ENCODE assay signal across 23 cellular contexts in genomic region chr21:41375875-41376274, GRCh38. TPM values are rescaled to one million over a fixed set of nuclear protein-coding genes. Genes with fewer than 3 reads are reported as not detected.
DNase-seq lines count a peak whose midpoint lies in the region; ATAC-seq and TF ChIP-seq lines count a peak whose summit lies in the region.
"Had no signal": no experiment of that assay in that cellular context is flagged by ENCODE, and none has a peak within 500 bp of the region (broad histone marks: within the 10 kb centered on the region; RNA-seq: fewer than 3 reads in every experiment).

No MANE protein-coding gene starts in this region.

- H2AFZ ChIP-seq in Loucy (ENCODE audit: low read length): no peak overlapping the region
- H2AFZ ChIP-seq: GM23338, PC-9 had no signal

- CTCF ChIA-PET in CD4-positive, alpha-beta T cell (lab: Charles Lee): interaction anchor here (1.4 kb wide), 1 partner anchor 93 kb away, joined by 5 read pairs; no protein-coding TSS in a partner anchor

- H3K4me3 ChIP-seq in Loucy (ENCODE audit: low read length, poor library complexity, severe bottlenecking) (no peak overlapping the region), endodermal cell (ENCODE audit: low read length) (no peak overlapping the region), neutrophil (ENCODE audit: low read depth in 1 of 2, low read length in 1 of 2) (no peak overlapping the region)
- H3K4me3 ChIP-seq: GM23338, HAP-1, PC-9, SK-N-MC had no signal

- H3K9me2 ChIP-seq in Loucy (replicated peaks; ENCODE audit: low read depth, low read length): no peaks in the 10 kb centered on the region

- no peak overlapping the region for H3K27ac ChIP-seq in CD4-positive, alpha-beta T cell (ENCODE audit: low read depth, low read length)
- H3K27ac ChIP-seq in endodermal cell (ENCODE audit: low read depth, low read length) (no peak overlapping the region), neutrophil (peak overlapping the region; percentile 26)
- H3K27ac ChIP-seq: HL-60, PC-9, RWPE1, SK-N-MC had no signal

- H3K36me3 ChIP-seq in Loucy (ENCODE audit: insufficient read depth, low read length) (peaks cover 41% of the 10 kb centered on the region; the same call in 1 of the 2 replicates), endodermal cell (ENCODE audit: control insufficient read depth, insufficient read depth, low read length) (no peaks in the 10 kb centered on the region), neutrophil (peaks cover 82% of the 10 kb centered on the region)
- H3K36me3 ChIP-seq: HAP-1 had no signal

- peaks cover 34% of the 10 kb centered on the region for H3K4me1 Mint-ChIP-seq in CD4-positive, alpha-beta T cell (ENCODE audit: low read depth)
- H3K4me1 Mint-ChIP-seq in endodermal cell (peaks cover 2% of the 10 kb centered on the region), CD14-positive monocyte (peaks cover 10% of the 10 kb centered on the region)

- H3K27ac Mint-ChIP-seq in CD4-positive, alpha-beta T cell: peak overlapping the region; percentile 62
- H3K27ac Mint-ChIP-seq in endodermal cell: no peak overlapping the region
- peak overlapping the region in 1 of 7 donors; percentile 22 for H3K27ac Mint-ChIP-seq in CD14-positive monocyte
- H3K27ac Mint-ChIP-seq: CD8-positive, alpha-beta T cell; GM23338 had no signal

- intact Hi-C loops in CD4-positive, alpha-beta T cell (cut with DNase I, micrococcal nuclease): loop anchor here in 1 of 2 experiments (10.0 kb wide), 1 partner anchor 51 kb away; no protein-coding TSS in a partner anchor
- intact Hi-C loops in posterior vena cava (cut with DNase I) (no loop called here), CD14-positive monocyte (cut with micrococcal nuclease) (no loop called here)

- peaks cover 72% of the 10 kb centered on the region for H3K36me3 Mint-ChIP-seq in CD4-positive, alpha-beta T cell (ENCODE audit: low read depth)
- H3K36me3 Mint-ChIP-seq in endodermal cell (ENCODE audit: low read depth) (no peaks in the 10 kb centered on the region), CD14-positive monocyte (peaks cover 79 to 81% of the 10 kb centered on the region in 2 donors)

- no peak overlapping the region for H3K4me3 Mint-ChIP-seq in CD4-positive, alpha-beta T cell
- H3K4me3 Mint-ChIP-seq in endodermal cell (no peak overlapping the region), CD14-positive monocyte (no peak overlapping the region)
- H3K4me3 Mint-ChIP-seq: CD8-positive, alpha-beta T cell; GM23338 had no signal

- H4K20me1 ChIP-seq in Loucy (ENCODE audit: insufficient read depth, low read length, poor library complexity, severe bottlenecking): peaks cover 32% of the 10 kb centered on the region

- H3K27me3 ChIP-seq in CD4-positive, alpha-beta T cell (ENCODE audit: control insufficient read depth, insufficient read depth, low read length): no peaks in the 10 kb centered on the region
- no peaks in the 10 kb centered on the region for H3K27me3 ChIP-seq in Loucy (ENCODE audit: insufficient read depth, low read length, poor library complexity, severe bottlenecking)
- no peaks in the 10 kb centered on the region for H3K27me3 ChIP-seq in endodermal cell (ENCODE audit: control insufficient read depth, insufficient read depth, low read length, poor library complexity, severe bottlenecking)
- no peaks in the 10 kb centered on the region for H3K27me3 ChIP-seq in neutrophil

- H3K4me1 ChIP-seq in Loucy (ENCODE audit: insufficient read depth, low read length, poor library complexity, severe bottlenecking): peaks cover 42% of the 10 kb centered on the region
- peaks cover 7% of the 10 kb centered on the region for H3K4me1 ChIP-seq in endodermal cell (ENCODE audit: control insufficient read depth, insufficient read depth, low read length)
- H3K4me1 ChIP-seq in neutrophil (ENCODE audit: control insufficient read depth in 1 of 2, insufficient read depth in 1 of 2, low read depth in 1 of 2, low read length in 1 of 2): peaks cover 3 to 17% of the 10 kb centered on the region in 2 experiments
- H3K4me1 ChIP-seq: HAP-1 had no signal

- POLR2A ChIA-PET in CD4-positive, alpha-beta T cell (lab: Charles Lee): interaction anchor here (1.4 to 2.0 kb wide), 2 partner anchors 50 to 93 kb away, joined by 3 to 4 read pairs; partner anchors contain the start of gene MX1

- H3F3A ChIP-seq in Loucy (ENCODE audit: low read depth): no peaks in the 10 kb centered on the region

- H3K79me2 ChIP-seq in Loucy (ENCODE audit: insufficient read depth, low read length): peaks cover 52% of the 10 kb centered on the region

- ATAC-seq in CD4-positive, alpha-beta T cell (ENCODE audit: poor library complexity): no peak
- ATAC-seq: CD8-positive, alpha-beta T cell; GM23338 had no signal

- no peak for DNase-seq in CD4-positive, alpha-beta T cell
- DNase-seq in endodermal cell (peak; percentile 39), posterior vena cava (ENCODE audit: low spot score) (no peak), NCI-H1048 (lab: John Stamatoyannopoulos, UW) (no peak), CD14-positive monocyte (ENCODE audit: low spot score) (no peak)
- DNase-seq: KBM-7, NCI-H1105, NCI-H1694, NCI-H2081 treated with DMSO at 0.1 percent for 48 hours, NCI-H446 treated with DMSO at 0.1 percent for 48 hours, NCI-H526 treated with DMSO at 0.1 percent for 48 hours, PC-9, SHP77 treated with DMSO at 0.1 percent for 48 hours had no signal

- WGBS in endodermal cell (ENCODE audit: insufficient coverage in 1 of 2, insufficient read length in 1 of 2), 2 experiments: 92 to 100% methylated on average over 3 to 5 of the region's 5 CpGs

- H3K9me3 ChIP-seq in CD4-positive, alpha-beta T cell (ENCODE audit: control insufficient read depth, low read length): no peaks in the 10 kb centered on the region
- H3K9me3 ChIP-seq in Loucy (ENCODE audit: insufficient read depth, low read depth, low read length) (no peaks in the 10 kb centered on the region), endodermal cell (ENCODE audit: control insufficient read depth, low read length) (no peaks in the 10 kb centered on the region), neutrophil (no peaks in the 10 kb centered on the region)
- H3K9me3 ChIP-seq: HAP-1 had no signal

- TF ChIP-seq CTCF in CD4-positive, alpha-beta T cell (IDR thresholded peaks at IDR 0.05): no peak
- TF ChIP-seq CTCF in Loucy (conservative IDR thresholded peaks at IDR 0.05; ENCODE audit: low read length) (no peak), endodermal cell (conservative IDR thresholded peaks at IDR 0.05) (no peak), neutrophil (IDR thresholded peaks at IDR 0.05) (no peak), CD14-positive monocyte (IDR thresholded peaks at IDR 0.05) (no peak)

- H3K9me3 Mint-ChIP-seq in CD4-positive, alpha-beta T cell: no peaks in the 10 kb centered on the region
- H3K9me3 Mint-ChIP-seq in endodermal cell: no peaks in the 10 kb centered on the region
- H3K9me3 Mint-ChIP-seq in CD14-positive monocyte: peaks cover 4 to 10% (median 7%) of the 10 kb centered on the region in 7 donors
- H3K9me3 Mint-ChIP-seq: CD8-positive, alpha-beta T cell had no signal

- H3K4me2 ChIP-seq in Loucy (ENCODE audit: low read depth, low read length, poor library complexity, severe bottlenecking): peak overlapping the region; percentile 95
- H3K4me2 ChIP-seq: GM23338, PC-9 had no signal

- H3K9ac ChIP-seq in Loucy (ENCODE audit: low read depth, low read length, poor library complexity, severe bottlenecking): no peak overlapping the region
- no peak overlapping the region for H3K9ac ChIP-seq in endodermal cell (ENCODE audit: extremely low read depth, low read length, poor library complexity, severe bottlenecking)

- no peaks in the 10 kb centered on the region for H3K27me3 Mint-ChIP-seq in CD4-positive, alpha-beta T cell
- H3K27me3 Mint-ChIP-seq in endodermal cell (ENCODE audit: insufficient read depth) (peaks cover 6% of the 10 kb centered on the region), CD14-positive monocyte (ENCODE audit: low read depth in 3 of 3) (no peaks in the 10 kb centered on the region)

RNA-seq across cellular contexts. Expression of gene MX2, which starts 14.0 kb away (rescaled TPM):
- total RNA-seq in CD4-positive, alpha-beta T cell: 10 to 100 TPM; 77.8 to 87.1 TPM
- total RNA-seq in endodermal cell (10 to 100 TPM in 1 of 2 donors, 1 to 10 TPM in 1; 1.6 to 11.4 TPM), posterior vena cava (10 to 100 TPM; 17.6 to 20.4 TPM)
- polyA plus RNA-seq in endodermal cell (2013, experiment 1 of 2): 0.50 TPM
- 0.33 TPM for polyA plus RNA-seq in endodermal cell (2013, experiment 2 of 2)
- polyA plus RNA-seq in CD14-positive monocyte: 10 to 100 TPM; 43.1 to 50.3 TPM

RNA-seq across cellular contexts. Expression of gene MX1, which starts 50.2 kb away (rescaled TPM):
- total RNA-seq in CD4-positive, alpha-beta T cell: 10 to 100 TPM; 82.3 to 86.3 TPM
- under 1 TPM; 0.42 to 0.84 TPM for total RNA-seq in endodermal cell
- 1.1 TPM for polyA plus RNA-seq in endodermal cell (2013, experiment 1 of 2)
- 0.79 TPM for polyA plus RNA-seq in endodermal cell (2013, experiment 2 of 2)
- 10 to 100 TPM; 14.0 to 52.2 TPM for total RNA-seq in posterior vena cava
- 10 to 100 TPM; 60.5 to 73.3 TPM for polyA plus RNA-seq in CD14-positive monocyte

RNA-seq across cellular contexts. Expression of gene FAM3B, which starts 59.3 kb away (rescaled TPM):
- total RNA-seq in CD4-positive, alpha-beta T cell: not detected
- total RNA-seq in endodermal cell: 1 to 10 TPM; 2.1 to 3.1 TPM
- polyA plus RNA-seq in endodermal cell (2013, experiment 1 of 2): 0.32 TPM
- 0.46 TPM for polyA plus RNA-seq in endodermal cell (2013, experiment 2 of 2)
- total RNA-seq in posterior vena cava: 1 to 10 TPM in 1 of 2 donors, under 1 TPM in 1; 0.60 to 1.1 TPM
- under 1 TPM in 1 of 2 donors, not detected in 1; 0.15 TPM for polyA plus RNA-seq in CD14-positive monocyte
- total RNA-seq: CD8-positive, alpha-beta T cell; HT-29; PC-9 had no signal
- polyA plus RNA-seq: BJ had no signal

Comparison
In these comparisons a context has a peak if more than half of its experiments do, and no peak if none do; other contexts are left out.
1. RNA of gene MX1, which starts 50.2 kb away (total RNA-seq): 82.3 to 86.3 TPM in CD4-positive, alpha-beta T cell and 14.0 to 52.2 TPM in posterior vena cava; 0.42 to 0.84 TPM in endodermal cell; every median in the first group is over 4 times any median in the second.